In genomic region chr17:79398441-79398840, GRCh38 we compare ENCODE assay signal across 35 cellular contexts.
"Had no signal": no experiment of that assay in that cellular context is flagged by ENCODE, and none has a peak within 500 bp of the region (broad histone marks: within the 10 kb centered on the region; RNA-seq: fewer than 3 reads in every experiment).

No MANE protein-coding gene starts in this region.

- DNase-seq: activated B cell treated with CpG ODN at 0.5 μM for 24 hours; activated CD4-positive, alpha-beta memory T cell treated with anti-CD3 and anti-CD28 coated beads for 36 hours; activated CD4-positive, alpha-beta T cell treated with anti-CD3 and anti-CD28 coated beads for 4 hours; activated CD4-positive, alpha-beta T cell treated with anti-CD3 and anti-CD28 coated beads, Interleukin-2, amount 10 ng/mL, durations not matched to agents 24 days and 14 days; activated CD4-positive, alpha-beta T cell treated with anti-CD3 and anti-CD28 coated beads, Interleukin-2, amount 50 U/mL, for 1 hour; activated CD4-positive, alpha-beta T cell treated with anti-CD3 and anti-CD28 coated beads, Interleukin-2, amount 50 U/mL, for 4 hours; activated CD4-positive, CD25-positive, alpha-beta regulatory T cell treated with anti-CD3 and anti-CD28 coated beads, Interleukin-2, amount 50 U/mL, for 72 hours; activated CD8-positive, alpha-beta memory T cell treated with anti-CD3 and anti-CD28 coated beads, Interleukin-2, amount 50 U/mL, for 4 hours; activated CD8-positive, alpha-beta T cell treated with anti-CD3 and anti-CD28 coated beads for 36 hours; activated effector memory CD4-positive, alpha-beta T cell treated with anti-CD3 and anti-CD28 coated beads, Interleukin-2, amount 50 U/mL, for 16 hours; activated gamma-delta T cell treated with Interleukin-2 at 50 U/mL for 16 hours; activated naive CD4-positive, alpha-beta T cell; activated naive CD4-positive, alpha-beta T cell treated with anti-CD3 and anti-CD28 coated beads for 36 hours; activated naive CD4-positive, alpha-beta T cell treated with anti-CD3 and anti-CD28 coated beads, Interleukin-2, amount 50 U/mL, for 16 hours; activated naive CD8-positive, alpha-beta T cell treated with anti-CD3 and anti-CD28 coated beads for 36 hours; activated T-cell treated with anti-CD3 and anti-CD28 coated beads for 4 hours; activated T-cell treated with anti-CD3 and anti-CD28 coated beads, Interleukin-2, amount 50 U/mL, for 1 hour; activated T-cell treated with anti-CD3 and anti-CD28 coated beads, Interleukin-2, amount 50 U/mL, for 4 hours; activated T-cell treated with anti-CD3 and anti-CD28 coated beads, Interleukin-2, amount 50 U/mL, for 72 hours; adrenal gland; amygdala; aorta; body of pancreas; brain microvascular endothelial cell; cerebellar nuclear complex; T-helper 1 cell; T-helper 2 cell; T-helper 9 cell had no signal

- H3K4me1 ChIP-seq: adrenal gland, breast epithelium had no signal

- H3K9me3 ChIP-seq: adrenal gland, body of pancreas, breast epithelium had no signal

- FAIRE-seq: astrocyte, TTC549 had no signal

- H3K4me3 ChIP-seq: adrenal gland, body of pancreas, breast epithelium, cardiac muscle cell had no signal

- H3K36me3 ChIP-seq: adrenal gland, brain microvascular endothelial cell, breast epithelium, cardiac muscle cell had no signal

- ATAC-seq: activated CD8-positive, alpha-beta T cell treated with anti-CD3 and anti-CD28 coated beads for 36 hours; activated naive CD4-positive, alpha-beta T cell treated with anti-CD3 and anti-CD28 coated beads, Interleukin-2, amount 50 U/mL, for 72 hours; activated T-cell treated with anti-CD3 and anti-CD28 coated beads, Interleukin-2, amount 50 U/mL, for 4 hours; activated T-cell treated with anti-CD3 and anti-CD28 coated beads, Interleukin-2, amount 50 U/mL, for 72 hours; activated T-helper 17 cell treated with anti-CD3 and anti-CD28 coated beads, Interleukin-2, amount 50 U/mL, for 72 hours; body of pancreas had no signal

- H3K27ac ChIP-seq: adrenal gland, body of pancreas, brain microvascular endothelial cell, breast epithelium, cardiac muscle cell, VCaP had no signal
